Comparison of ENCODE assay signal across 9 cellular contexts in the genomic region with DNA sequence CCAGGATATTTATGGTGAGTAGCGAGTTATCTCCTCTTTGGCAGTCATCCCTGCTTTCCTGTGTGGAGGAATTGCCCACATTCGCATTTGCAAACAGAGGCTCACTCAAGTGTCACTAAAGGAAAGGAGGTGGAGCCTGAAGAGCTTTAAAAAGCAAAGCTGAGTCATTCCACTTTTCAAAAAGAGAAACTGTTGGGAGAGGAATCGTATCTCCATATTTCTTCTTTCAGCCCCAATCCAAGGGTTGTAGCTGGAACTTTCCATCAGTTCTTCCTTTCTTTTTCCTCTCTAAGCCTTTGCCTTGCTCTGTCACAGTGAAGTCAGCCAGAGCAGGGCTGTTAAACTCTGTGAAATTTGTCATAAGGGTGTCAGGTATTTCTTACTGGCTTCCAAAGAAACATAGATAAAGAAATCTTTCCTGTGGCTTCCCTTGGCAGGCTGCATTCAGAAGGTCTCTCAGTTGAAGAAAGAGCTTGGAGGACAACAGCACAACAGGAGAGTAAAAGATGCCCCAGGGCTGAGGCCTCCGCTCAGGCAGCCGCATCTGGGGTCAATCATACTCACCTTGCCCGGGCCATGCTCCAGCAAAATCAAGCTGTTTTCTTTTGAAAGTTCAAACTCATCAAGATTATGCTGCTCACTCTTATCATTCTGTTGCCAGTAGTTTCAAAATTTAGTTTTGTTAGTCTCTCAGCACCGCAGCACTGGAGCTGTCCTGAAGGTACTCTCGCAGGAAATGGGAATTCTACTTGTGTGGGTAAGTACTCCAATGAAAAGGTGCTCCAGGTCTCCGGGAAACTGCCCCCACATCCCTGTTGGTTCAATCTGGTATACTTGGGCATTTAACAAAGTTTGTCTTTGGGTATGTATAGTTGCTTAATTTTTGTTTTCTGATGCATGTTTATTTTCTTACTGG. TPM values are rescaled to one million over a fixed set of nuclear protein-coding genes. Genes with fewer than 3 reads are reported as not detected.
DNase-seq lines count a peak whose midpoint lies in the region; ATAC-seq and TF ChIP-seq lines count a peak whose summit lies in the region.
"Had no signal": no experiment of that assay in that cellular context is flagged by ENCODE, and none has a peak within 500 bp of the region (broad histone marks: within the 10 kb centered on the region; RNA-seq: fewer than 3 reads in every experiment).

A gene (plus strand): TSS at position 178 of the 916 bp plus-strand sequence. CDS start 453 bp downstream, at position 631.

- WGBS in mesendoderm (ENCODE audit: extremely low coverage, insufficient coverage, low lambda C conversion rate), result no CpG with 5 or more reads among the region's 9 CpGs

- H2AK5ac ChIP-seq in mesendoderm (ENCODE audit: low read length), result no peak within 1 kb of the TSS

- DNase-seq in AG20443 (ENCODE audit: low spot score), result peak; percentile 35
- peak; percentile 45 for DNase-seq in KBM-7
- DNase-seq in colonic mucosa, result peak; percentile 23
- peak; percentile 90 for DNase-seq in mesendoderm
- DNase-seq in NCI-H1048 (lab: John Stamatoyannopoulos, UW), result no peak
- no peak for DNase-seq in NCI-H1105 treated with DMSO at 0.1 percent for 48 hours (lab: John Stamatoyannopoulos, UW)
- DNase-seq: stimulated activated CD4-positive, alpha-beta T cell treated with anti-CD3 and anti-CD28 coated beads, Interleukin-4, amount 100 ng/mL, for 24 hours had no signal

- peak within 1 kb of the TSS; percentile 95 for H3K18ac ChIP-seq in mesendoderm (ENCODE audit: low read length)

- H4K8ac ChIP-seq in mesendoderm (ENCODE audit: low read depth, low read length), result no peak within 1 kb of the TSS

- peaks cover 19% of the 10 kb centered on the region for H3K79me2 ChIP-seq in mesendoderm (ENCODE audit: control insufficient read depth, insufficient read depth, low read length)

- intact Hi-C loops in colonic mucosa (cut with DNase I), result no loop called here

- H4K5ac ChIP-seq in mesendoderm (ENCODE audit: low read length), result no peak within 1 kb of the TSS

- H3K56ac ChIP-seq in mesendoderm (ENCODE audit: low read length), result peak within 1 kb of the TSS; percentile 75

- H3K9me3 ChIP-seq in colonic mucosa, result no peaks in the 10 kb centered on the region

- H2BK120ac ChIP-seq in mesendoderm (ENCODE audit: low read depth, low read length), result peak within 1 kb of the TSS; percentile 21

- in situ Hi-C loops in KBM-7 (cut with MboI; ENCODE audit: low pct_unique_long_range_greater_than_20kb, low sequenced_read_pairs), result no loop called here

- H3K4ac ChIP-seq in mesendoderm (ENCODE audit: low read depth, low read length), result no peak within 1 kb of the TSS

- H3K4me1 ChIP-seq in colonic mucosa (no peaks in the 10 kb centered on the region), mesendoderm (ENCODE audit: control insufficient read depth, low read depth, low read length) (peaks cover 17% of the 10 kb centered on the region)

- TF ChIP-seq CTCF in colonic mucosa (IDR thresholded peaks at IDR 0.05), result no peak

- H3K36me3 ChIP-seq in colonic mucosa (no peaks in the 10 kb centered on the region), mesendoderm (ENCODE audit: control insufficient read depth, insufficient read depth, low read length) (no peaks in the 10 kb centered on the region)

- H3K27ac ChIP-seq in colonic mucosa (no peak within 1 kb of the TSS), mesendoderm (ENCODE audit: low read depth, low read length) (peak within 1 kb of the TSS; percentile 92)

- H3K4me3 Mint-ChIP-seq in activated T-helper 17 cell treated with anti-CD3 and anti-CD28 coated beads, Interleukin-2, amount 50 U/mL, for 72 hours, result no peak within 1 kb of the TSS

- no peak for ATAC-seq in GM18873 (IDR thresholded peaks at IDR 0.05; ENCODE audit: low FRiP score, unreplicated experiment)
- ATAC-seq in activated T-helper 17 cell treated with anti-CD3 and anti-CD28 coated beads, Interleukin-2, amount 50 U/mL, for 72 hours (replicated peaks), result no peak

- peak within 1 kb of the TSS in 1 of 2 donors; percentile 12 for H3K9ac ChIP-seq in colonic mucosa (ENCODE audit: low read depth in 2 of 2, low read length in 2 of 2)
- H3K9ac ChIP-seq in mesendoderm (ENCODE audit: low read length), result peak within 1 kb of the TSS; percentile 59

- H3K27me3 ChIP-seq in colonic mucosa (no peaks in the 10 kb centered on the region), mesendoderm (ENCODE audit: insufficient read depth, low read length, poor library complexity) (no peaks in the 10 kb centered on the region)

- H3K4me3 ChIP-seq in colonic mucosa (no peak within 1 kb of the TSS), mesendoderm (ENCODE audit: low read length) (peak within 1 kb of the TSS; percentile 29)

- H2BK5ac ChIP-seq in mesendoderm (ENCODE audit: low read length), result peak within 1 kb of the TSS; percentile 55

- H3K79me1 ChIP-seq in mesendoderm (ENCODE audit: low read length), result peaks cover 12% of the 10 kb centered on the region

- H3K27ac Mint-ChIP-seq in activated T-helper 17 cell treated with anti-CD3 and anti-CD28 coated beads, Interleukin-2, amount 50 U/mL, for 72 hours, result no peak within 1 kb of the TSS

- no peaks in the 10 kb centered on the region for H3K36me3 Mint-ChIP-seq in activated T-helper 17 cell treated with anti-CD3 and anti-CD28 coated beads, Interleukin-2, amount 50 U/mL, for 72 hours (ENCODE audit: low read depth)

- peak within 1 kb of the TSS; percentile 28 for H3K4me2 ChIP-seq in mesendoderm (ENCODE audit: low read length)

- H3K23ac ChIP-seq in mesendoderm (ENCODE audit: low read length), result no peak within 1 kb of the TSS

- peaks cover 42% of the 10 kb centered on the region for H3K27me3 Mint-ChIP-seq in activated T-helper 17 cell treated with anti-CD3 and anti-CD28 coated beads, Interleukin-2, amount 50 U/mL, for 72 hours

- peak within 1 kb of the TSS; percentile 94 for H2BK15ac ChIP-seq in mesendoderm (replicated peaks; ENCODE audit: low read depth)

- no peaks in the 10 kb centered on the region for H3K9me3 Mint-ChIP-seq in activated T-helper 17 cell treated with anti-CD3 and anti-CD28 coated beads, Interleukin-2, amount 50 U/mL, for 72 hours

- no peaks in the 10 kb centered on the region for H3K4me1 Mint-ChIP-seq in activated T-helper 17 cell treated with anti-CD3 and anti-CD28 coated beads, Interleukin-2, amount 50 U/mL, for 72 hours

RNA-seq across cellular contexts. Expression of the gene that starts here (rescaled TPM):
- total RNA-seq in colonic mucosa, result 1 to 10 TPM; 2.2 to 2.8 TPM
- polyA plus RNA-seq in mesendoderm (2013, experiment 1 of 2), result 3.9 TPM
- 3.5 TPM for polyA plus RNA-seq in mesendoderm (2013, experiment 2 of 2)
- not detected for total RNA-seq in activated T-helper 17 cell treated with anti-CD3 and anti-CD28 coated beads, Interleukin-2, amount 50 U/mL, for 72 hours

Comparison
In these comparisons a context has a peak if more than half of its experiments do, and no peak if none do; other contexts are left out.
1. DNase-seq: peak in AG20443 (single experiment), KBM-7 (single experiment), colonic mucosa (single experiment) and mesendoderm (single experiment); none in NCI-H1048 (single experiment) and NCI-H1105 treated with DMSO at 0.1 percent for 48 hours (single experiment).